Comparison of ENCODE assay signal across 26 cellular contexts in the genomic region with DNA sequence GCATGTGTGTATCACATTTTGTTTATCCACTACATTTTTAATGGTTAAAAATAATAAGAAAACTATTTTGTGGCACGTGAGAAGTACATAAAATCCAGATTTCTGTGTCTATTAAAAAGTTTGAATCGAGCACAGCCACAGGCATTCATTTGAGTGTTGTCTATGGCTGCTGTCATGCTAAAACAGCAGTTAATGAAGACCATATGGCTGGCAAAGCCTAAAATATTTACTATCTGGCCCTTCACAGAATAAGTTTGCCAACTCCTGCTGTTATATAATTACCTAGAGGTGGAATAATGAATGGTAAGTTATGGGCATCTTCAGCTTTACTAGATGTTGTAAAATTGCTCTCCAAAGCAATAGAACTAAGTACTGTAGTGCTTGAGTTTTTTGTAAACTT. TPM values are rescaled to one million over a fixed set of nuclear protein-coding genes. Genes with fewer than 3 reads are reported as not detected.
DNase-seq lines count a peak whose midpoint lies in the region; ATAC-seq, FAIRE-seq and TF ChIP-seq lines count a peak whose summit lies in the region.
"Had no signal": no experiment of that assay in that cellular context is flagged by ENCODE, and none has a peak within 500 bp of the region (broad histone marks: within the 10 kb centered on the region; RNA-seq: fewer than 3 reads in every experiment).

No MANE protein-coding gene starts in this region.

- no peaks in the 10 kb centered on the region for H3K27me3 ChIP-seq in neural progenitor cell
- H3K27me3 ChIP-seq: gastrocnemius medialis, ovary, right atrium auricular region, SJSA1 had no signal

- H3K79me2 ChIP-seq in neural progenitor cell (ENCODE audit: low read depth): no peaks in the 10 kb centered on the region

- no peak overlapping the region for H3K9ac ChIP-seq in neural progenitor cell

- FAIRE-seq in endometrium (lab: Jason Lieb, UNC): peak; percentile 85
- FAIRE-seq: bronchial epithelial cell had no signal

- H3K4me3 ChIP-seq in neural progenitor cell: no peak overlapping the region
- H3K4me3 ChIP-seq: gastrocnemius medialis, lung, ovary, right atrium auricular region, SJSA1 had no signal

- no peak overlapping the region for H3K4me2 ChIP-seq in neural progenitor cell

- H3K27me3 Mint-ChIP-seq in type B pancreatic cell (peaks cover 8% of the 10 kb centered on the region), neural progenitor cell (ENCODE audit: insufficient read depth, low read depth) (peaks cover 6% of the 10 kb centered on the region)

- no peaks in the 10 kb centered on the region for H3K36me3 Mint-ChIP-seq in type B pancreatic cell
- no peaks in the 10 kb centered on the region for H3K36me3 Mint-ChIP-seq in neural progenitor cell
- H3K36me3 Mint-ChIP-seq: CD4-positive, CD25-positive, alpha-beta regulatory T cell had no signal

- TF ChIP-seq CTCF in type B pancreatic cell (conservative IDR thresholded peaks at IDR 0.05): no peak
- TF ChIP-seq CTCF in neural progenitor cell (IDR thresholded peaks at IDR 0.05): no peak

- H3K9me3 ChIP-seq in neural progenitor cell (ENCODE audit: low read depth): no peaks in the 10 kb centered on the region
- H3K9me3 ChIP-seq: gastrocnemius medialis, ovary, right atrium auricular region, SJSA1 had no signal

- peaks cover 13% of the 10 kb centered on the region for H3K4me1 Mint-ChIP-seq in type B pancreatic cell (ENCODE audit: unreplicated experiment)
- H3K4me1 Mint-ChIP-seq in neural progenitor cell: no peaks in the 10 kb centered on the region

- no peak overlapping the region for H3K27ac ChIP-seq in neural progenitor cell
- H3K27ac ChIP-seq: gastrocnemius medialis, ovary, right atrium auricular region, SJSA1 had no signal

- H3K4me1 ChIP-seq in neural progenitor cell: no peaks in the 10 kb centered on the region
- H3K4me1 ChIP-seq: gastrocnemius medialis, right atrium auricular region, SJSA1 had no signal

- H4K20me1 ChIP-seq in neural progenitor cell (ENCODE audit: low read depth): no peaks in the 10 kb centered on the region

- no peak for ATAC-seq in GM21515 (IDR thresholded peaks at IDR 0.05; ENCODE audit: unreplicated experiment)
- ATAC-seq in GM21528 (IDR thresholded peaks at IDR 0.05; ENCODE audit: low FRiP score, unreplicated experiment): no peak
- ATAC-seq: gastrocnemius medialis, Panc1 had no signal

- H3K9me3 Mint-ChIP-seq in type B pancreatic cell (no peaks in the 10 kb centered on the region), neural progenitor cell (peaks cover 2% of the 10 kb centered on the region)
- H3K9me3 Mint-ChIP-seq: CD4-positive, CD25-positive, alpha-beta regulatory T cell; dendritic cell treated with granulocyte-macrophage colony-stimulating factor and Interleukin-4, amounts not matched to agents 40 ng/mL and 50 ng/mL, for 4 days; T-helper 2 cell treated with Interferon-gamma antibody and Interleukin-4, amounts not matched to agents 5 μg/mL and 100 μg/mL, for 36 hours had no signal

- H3K27ac Mint-ChIP-seq in type B pancreatic cell (no peak overlapping the region), neural progenitor cell (no peak overlapping the region)
- H3K27ac Mint-ChIP-seq: CD4-positive, CD25-positive, alpha-beta regulatory T cell; dendritic cell treated with granulocyte-macrophage colony-stimulating factor and Interleukin-4, amounts not matched to agents 40 ng/mL and 50 ng/mL, for 4 days; T-helper 2 cell treated with Interferon-gamma antibody and Interleukin-4, amounts not matched to agents 5 μg/mL and 100 μg/mL, for 36 hours had no signal

- H3K4me3 Mint-ChIP-seq in type B pancreatic cell (peak overlapping the region; percentile 7), neural progenitor cell (no peak overlapping the region)
- H3K4me3 Mint-ChIP-seq: CD4-positive, CD25-positive, alpha-beta regulatory T cell; dendritic cell treated with granulocyte-macrophage colony-stimulating factor and Interleukin-4, amounts not matched to agents 40 ng/mL and 50 ng/mL, for 4 days; T-helper 2 cell treated with Interferon-gamma antibody and Interleukin-4, amounts not matched to agents 5 μg/mL and 100 μg/mL, for 36 hours had no signal

- no peak overlapping the region for H2AFZ ChIP-seq in neural progenitor cell (replicated peaks)

- H3F3A ChIP-seq in neural progenitor cell (ENCODE audit: low read depth): no peaks in the 10 kb centered on the region

- H3K36me3 ChIP-seq in neural progenitor cell: no peaks in the 10 kb centered on the region
- H3K36me3 ChIP-seq: gastrocnemius medialis, ovary, right atrium auricular region, SJSA1 had no signal

- DNase-seq in NCI-H345 treated with DMSO at 0.1 percent for 48 hours (lab: John Stamatoyannopoulos, UW; ENCODE audit: unreplicated experiment) (peak; percentile 4), NCI-H345 (lab: John Stamatoyannopoulos, UW) (no peak), HS-5 (ENCODE audit: low read depth) (peak; percentile 8), type B pancreatic cell (ENCODE audit: extremely low spot score, unreplicated experiment) (no peak), neural progenitor cell (ENCODE audit: low spot score) (no peak)
- DNase-seq: activated CD4-positive, alpha-beta T cell treated with anti-CD3 and anti-CD28 coated beads, Interleukin-2, amount 50 U/mL, for 48 hours; CD4-positive, CD25-positive, alpha-beta regulatory T cell; gastrocnemius medialis; HCEC 1CT; islet precursor cell; Karpas-422; NK-92 treated with Interleukin-12 subunit alpha and Interleukin-12 subunit beta, amount 100 ng/mL, for 24 hours; ovary; stimulated activated CD8-positive, alpha-beta memory T cell treated with anti-CD3 and anti-CD28 coated beads, Interleukin-4, amount 100 ng/mL, for 48 hours had no signal

RNA-seq across cellular contexts. Expression of gene TMEM98, which starts 30.5 kb away (rescaled TPM):
- total RNA-seq in type B pancreatic cell (ENCODE audit: low replicate concordance): 87.0 and 161 TPM in 2 replicates
- total RNA-seq in neural progenitor cell (ENCODE audit: low replicate concordance): 117 and 168 TPM in 2 replicates
- total RNA-seq: A172; CD4-positive, CD25-positive, alpha-beta regulatory T cell had no signal

RNA-seq across cellular contexts. Expression of gene SPACA3, which starts 33.2 kb away (rescaled TPM):
- not detected in 2 replicates for total RNA-seq in type B pancreatic cell (ENCODE audit: low replicate concordance)
- total RNA-seq in neural progenitor cell (ENCODE audit: low replicate concordance): not detected in 2 replicates
- total RNA-seq: A172; bronchial epithelial cell; CD4-positive, CD25-positive, alpha-beta regulatory T cell; gastrocnemius medialis; ovary; right atrium auricular region; SJSA1; urinary bladder had no signal

Comparison
In these comparisons a context has a peak if more than half of its experiments do, and no peak if none do; other contexts are left out.
1. DNase-seq: peak in NCI-H345 treated with DMSO at 0.1 percent for 48 hours (single experiment) and HS-5 (single experiment); none in NCI-H345 (single experiment), type B pancreatic cell (single experiment) and neural progenitor cell (single experiment).